11 cellular contexts compared by ENCODE assay signal in genomic region chr1:178540646-178541045, GRCh38. TPM values are rescaled to one million over a fixed set of nuclear protein-coding genes. Genes with fewer than 3 reads are reported as not detected.
DNase-seq lines count a peak whose midpoint lies in the region; ATAC-seq, FAIRE-seq and TF ChIP-seq lines count a peak whose summit lies in the region.
"Had no signal": no experiment of that assay in that cellular context is flagged by ENCODE, and none has a peak within 500 bp of the region (broad histone marks: within the 10 kb centered on the region; RNA-seq: fewer than 3 reads in every experiment).

No MANE protein-coding gene starts in this region.

- FAIRE-seq in H54 (lab: Jason Lieb, UNC): no peak

- no peak overlapping the region for H3K4me3 ChIP-seq in ACC112 (ENCODE audit: low read depth, low read length)
- H3K4me3 ChIP-seq in hepatocyte: no peak overlapping the region
- H3K4me3 ChIP-seq in heart right ventricle: no peak overlapping the region
- H3K4me3 ChIP-seq: skin epidermis had no signal

- DNase-seq in H54 (ENCODE audit: insufficient read length, low spot score): peak; percentile 56
- DNase-seq in amniotic epithelial cell (ENCODE audit: low read depth): peak; percentile 84
- peak; percentile 64 for DNase-seq in hepatocyte (ENCODE audit: low spot score)
- DNase-seq in DMS53 treated with DMSO at 0.1 percent for 48 hours (lab: John Stamatoyannopoulos, UW; ENCODE audit: unreplicated experiment): no peak
- no peak for DNase-seq in heart right ventricle

- H3K27ac ChIP-seq in ACC112 (ENCODE audit: low read depth, low read length) (no peak overlapping the region), hepatocyte (peak overlapping the region; percentile 46), heart right ventricle (no peak overlapping the region)

- no peaks in the 10 kb centered on the region for H3K79me2 ChIP-seq in ACC112 (ENCODE audit: control insufficient read depth, insufficient read depth, low read length, unreplicated experiment)
- H3K79me2 ChIP-seq in hepatocyte: peaks cover 18% of the 10 kb centered on the region

- ATAC-seq in HG03139 (IDR thresholded peaks at IDR 0.05; ENCODE audit: unreplicated experiment) (no peak), GM21737 (IDR thresholded peaks at IDR 0.05; ENCODE audit: unreplicated experiment) (no peak), heart right ventricle (no peak)

- H3K36me3 ChIP-seq in ACC112 (ENCODE audit: insufficient read depth, low read length): no peaks in the 10 kb centered on the region
- no peaks in the 10 kb centered on the region for H3K36me3 ChIP-seq in hepatocyte (replicated peaks; ENCODE audit: insufficient read depth, low read depth)
- H3K36me3 ChIP-seq in heart right ventricle: no peaks in the 10 kb centered on the region

- H3K4me1 ChIP-seq in ACC112 (ENCODE audit: control insufficient read depth, insufficient read depth, low read length, unreplicated experiment) (peaks cover 57% of the 10 kb centered on the region), hepatocyte (ENCODE audit: insufficient read depth) (peaks cover 43% of the 10 kb centered on the region), heart right ventricle (peaks cover 0 to 51% (median 27%) of the 10 kb centered on the region in 9 donors)

- TF ChIP-seq CTCF in hepatocyte (IDR thresholded peaks at IDR 0.05; ENCODE audit: poor library complexity): no peak
- TF ChIP-seq CTCF in heart right ventricle (IDR thresholded peaks at IDR 0.05): no peak

- no peak for TF ChIP-seq POLR2A in H54 (IDR thresholded peaks at IDR 0.05; ENCODE audit: low read depth, low read length)

- H3K4me2 ChIP-seq in hepatocyte: peak overlapping the region; percentile 85

- WGBS in hepatocyte (ENCODE audit: low lambda C conversion rate, missing lambda C conversion rate): 67% methylated on average over 7 of the region's 7 CpGs
- WGBS in heart right ventricle, 2 donors: 84 to 88% methylated on average over 7 of the region's 7 CpGs

- no peaks in the 10 kb centered on the region for H3K27me3 ChIP-seq in ACC112 (ENCODE audit: insufficient read depth, low read length)
- H3K27me3 ChIP-seq in hepatocyte: no peaks in the 10 kb centered on the region
- H3K27me3 ChIP-seq in heart right ventricle: no peaks in the 10 kb centered on the region

- intact Hi-C loops in heart right ventricle (cut with DNase I): loop anchor here in 7 of 10 donors (5.0 kb wide), 3 partner anchors 212 to 827 kb away; partner anchors contain the start of gene AXDND1 (in 1 of the 7)

- H2AFZ ChIP-seq in ACC112 (ENCODE audit: low read length, unreplicated experiment) (peak overlapping the region; percentile 21), hepatocyte (no peak overlapping the region)

- H3K9me3 ChIP-seq in hepatocyte (ENCODE audit: low read depth) (no peaks in the 10 kb centered on the region), heart right ventricle (no peaks in the 10 kb centered on the region)

- H3K9me2 ChIP-seq in hepatocyte (replicated peaks; ENCODE audit: insufficient read depth): no peaks in the 10 kb centered on the region

- H4K20me1 ChIP-seq in hepatocyte (ENCODE audit: insufficient read depth, poor library complexity, severe bottlenecking): no peaks in the 10 kb centered on the region

RNA-seq across cellular contexts. Expression of gene TEX35, which starts 27.7 kb away (rescaled TPM):
- total RNA-seq in hepatocyte (not detected in 2 replicates), heart right ventricle (under 1 TPM in 2 of 10 donors, not detected in 8; 0.09 to 0.56 TPM)
- polyA plus RNA-seq in hepatocyte (not detected in 2 replicates), heart right ventricle (under 1 TPM in 1 of 2 donors, not detected in 1; 0.03 TPM)
- total RNA-seq: liver; T-helper 2 cell treated with Interferon-gamma antibody and Interleukin-4, amounts not matched to agents 100 ng/mL and 5 ng/mL, for 36 hours had no signal
- polyA plus RNA-seq: liver had no signal

RNA-seq across cellular contexts. Expression of gene CLEC20A, which starts 43.9 kb away (rescaled TPM):
- not detected in 2 replicates for total RNA-seq in hepatocyte
- not detected in 2 replicates for polyA plus RNA-seq in hepatocyte
- total RNA-seq in heart right ventricle: not detected
- polyA plus RNA-seq in heart right ventricle: not detected
- total RNA-seq: T-helper 2 cell treated with Interferon-gamma antibody and Interleukin-4, amounts not matched to agents 100 ng/mL and 5 ng/mL, for 36 hours had no signal
- polyA plus RNA-seq: liver had no signal

Comparison
In these comparisons a context has a peak if more than half of its experiments do, and no peak if none do; other contexts are left out.
1. DNase-seq: peak in H54 (single experiment), amniotic epithelial cell (single experiment) and hepatocyte (single experiment); none in DMS53 treated with DMSO at 0.1 percent for 48 hours (single experiment) and heart right ventricle (0 of 2).